ENCODE assay signal across 14 cellular contexts in the genomic region with DNA sequence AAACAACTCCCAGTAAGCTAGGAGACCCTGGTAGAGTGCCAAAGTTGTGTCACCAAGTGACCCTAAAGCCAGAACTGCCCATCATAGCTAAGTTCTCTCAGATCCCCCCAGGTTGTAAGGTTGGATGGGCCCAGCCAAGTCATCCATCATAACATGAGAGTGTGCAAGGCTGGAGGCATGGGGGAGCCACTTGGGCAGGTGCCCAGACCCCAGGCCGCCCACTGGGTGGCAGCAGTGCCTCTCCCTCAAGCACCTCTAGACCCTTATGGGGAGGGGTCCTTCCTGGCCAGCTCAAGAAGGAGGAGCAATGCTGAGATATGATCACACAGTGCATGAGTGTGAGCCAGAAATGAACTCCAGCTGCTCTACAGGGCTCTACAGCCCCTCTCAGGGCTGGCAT.
DNase-seq lines count a peak whose midpoint lies in the region; ATAC-seq and TF ChIP-seq lines count a peak whose summit lies in the region.
"Had no signal": no experiment of that assay in that cellular context is flagged by ENCODE, and none has a peak within 500 bp of the region (broad histone marks: within the 10 kb centered on the region; RNA-seq: fewer than 3 reads in every experiment).

No MANE protein-coding gene starts in this region.

- ATAC-seq in HG03460 (IDR thresholded peaks at IDR 0.05; ENCODE audit: unreplicated experiment) (no peak), GM21360 (IDR thresholded peaks at IDR 0.05; ENCODE audit: unreplicated experiment) (no peak), HG03565 (IDR thresholded peaks at IDR 0.05; ENCODE audit: unreplicated experiment) (no peak)
- ATAC-seq: stimulated activated naive CD8-positive, alpha-beta T cell treated with anti-CD3 and anti-CD28 coated beads, Interleukin-15, Interleukin-2, amounts not matched to agents 100 U/mL and 50 U/mL, for 24 hours had no signal

- DNase-seq in G401 (ENCODE audit: low spot score) (peak; percentile 1), HEK293T (ENCODE audit: extremely low spot score) (peak; percentile 36), UCSD-AML1 (lab: John Stamatoyannopoulos, UW; ENCODE audit: unreplicated experiment) (peak; percentile 30), neural progenitor cell (ENCODE audit: low spot score) (peak; percentile 54)
- DNase-seq: DMS79; effector CD8-positive, alpha-beta T cell; NCI-H1694; stimulated activated CD4-positive, alpha-beta T cell treated with anti-CD3 and anti-CD28 coated beads, Interleukin-4, amount 100 ng/mL, for 1 hour; stimulated activated naive CD8-positive, alpha-beta T cell treated with anti-CD3 and anti-CD28 coated beads, Interleukin-15, Interleukin-2, amounts not matched to agents 100 U/mL and 50 U/mL, for 24 hours; T1000 had no signal

- no peaks in the 10 kb centered on the region for H3K27me3 Mint-ChIP-seq in neural progenitor cell (ENCODE audit: insufficient read depth, low read depth)

- H3K27ac Mint-ChIP-seq in neural progenitor cell, result no peak overlapping the region

- no peaks in the 10 kb centered on the region for H3K36me3 ChIP-seq in neural progenitor cell
- H3K36me3 ChIP-seq: prostate gland had no signal

- H3K9ac ChIP-seq in neural progenitor cell, result no peak overlapping the region

- no peaks in the 10 kb centered on the region for H3K36me3 Mint-ChIP-seq in neural progenitor cell

- no peaks in the 10 kb centered on the region for H3K79me2 ChIP-seq in neural progenitor cell (ENCODE audit: low read depth)

- H3K4me2 ChIP-seq in neural progenitor cell, result no peak overlapping the region

- H3K27me3 ChIP-seq in neural progenitor cell, result no peaks in the 10 kb centered on the region

- H3K4me1 ChIP-seq in neural progenitor cell, result no peaks in the 10 kb centered on the region
- H3K4me1 ChIP-seq: prostate gland had no signal

- peak; percentile 64 for TF ChIP-seq CTCF in neural progenitor cell (IDR thresholded peaks at IDR 0.05)

- H4K20me1 ChIP-seq in neural progenitor cell (ENCODE audit: low read depth), result no peaks in the 10 kb centered on the region

- no peak overlapping the region for H3K27ac ChIP-seq in neural progenitor cell
- H3K27ac ChIP-seq: prostate gland had no signal

- no peak overlapping the region for H3K4me3 ChIP-seq in neural progenitor cell
- H3K4me3 ChIP-seq: prostate gland had no signal

- in situ Hi-C loops in G401 (cut with HindIII; ENCODE audit: low sequenced_read_pairs), result no loop called here

- CTCF ChIA-PET in HEK293T (lab: Yijun Ruan, JAX), result interaction anchor here (2.1 kb wide), 1 partner anchor 38 kb away, joined by 19 read pairs; no protein-coding TSS in a partner anchor

- peaks cover 6% of the 10 kb centered on the region for H3K4me1 Mint-ChIP-seq in neural progenitor cell

- H3F3A ChIP-seq in neural progenitor cell (ENCODE audit: low read depth), result no peaks in the 10 kb centered on the region

- no peak overlapping the region for H2AFZ ChIP-seq in neural progenitor cell (replicated peaks)

- H3K4me3 Mint-ChIP-seq in neural progenitor cell, result no peak overlapping the region

- POLR2A ChIA-PET in HEK293T (lab: Yijun Ruan, JAX), result interaction anchor here (1.5 kb wide), 1 partner anchor 38 kb away, joined by 3 read pairs; no protein-coding TSS in a partner anchor

- peaks cover 3% of the 10 kb centered on the region for H3K9me3 Mint-ChIP-seq in neural progenitor cell

- no peaks in the 10 kb centered on the region for H3K9me3 ChIP-seq in neural progenitor cell (ENCODE audit: low read depth)
- H3K9me3 ChIP-seq: prostate gland had no signal

TF ChIP-seq in HEK293T, 16 proteins besides CTCF, POLR2A, EP300 and RAD21:
- no peak for TF ChIP-seq ZNF384 (IDR thresholded peaks at IDR 0.05)
- no peak for TF ChIP-seq ELF4 (IDR thresholded peaks at IDR 0.05)

Comparison
In these comparisons a context has a peak if more than half of its experiments do, and no peak if none do; other contexts are left out.
1. DNase-seq: peak in every context shown above with its lines; median percentile 54 in neural progenitor cell; 36 in HEK293T; 30 in UCSD-AML1; 1 in G401.